In genomic region chr17:82266142-82266541, GRCh38 we compare ENCODE assay signal across 14 cellular contexts. TPM values are rescaled to one million over a fixed set of nuclear protein-coding genes. Genes with fewer than 3 reads are reported as not detected.
A peak's percentile ranks its signal among the peaks of the same experiment; 100 is the strongest.
DNase-seq lines count a peak whose midpoint lies in the region; ATAC-seq, FAIRE-seq and TF ChIP-seq lines count a peak whose summit lies in the region.
"Had no signal": no experiment of that assay in that cellular context is flagged by ENCODE, and none has a peak within 500 bp of the region (broad histone marks: within the 10 kb centered on the region; RNA-seq: fewer than 3 reads in every experiment).

No MANE protein-coding gene starts in this region.

- TF ChIP-seq EP300 in H1 (IDR thresholded peaks at IDR 0.05; ENCODE audit: borderline replicate concordance in 1 of 2, low read depth in 2 of 2, low read length in 2 of 2) = no peak

- no peak for FAIRE-seq in H1 (lab: Jason Lieb, UNC)

- TF ChIP-seq POLR2A in heart left ventricle (IDR thresholded peaks at IDR 0.05) = no peak
- TF ChIP-seq POLR2A in H1 (IDR thresholded peaks at IDR 0.05; ENCODE audit: control extremely low read depth in 1 of 2, low read depth in 2 of 2, low read length in 2 of 2) = no peak
- no peak for TF ChIP-seq POLR2A in uterus (IDR thresholded peaks at IDR 0.05)

- peak; percentile 33 for DNase-seq in Right ventricle myocardium inferior (ENCODE audit: missing footprints)
- DNase-seq in heart left ventricle = no peak
- DNase-seq in H1 (ENCODE audit: low read depth in 1 of 2, low spot score in 2 of 2) = no peak
- no peak for DNase-seq in neural progenitor cell (ENCODE audit: low spot score)
- no peak for DNase-seq in uterus
- DNase-seq in HUDEP-2 (lab: John Stamatoyannopoulos, UW; ENCODE audit: unreplicated experiment in 76 of 76) = no peak
- DNase-seq in effector CD8-positive, alpha-beta T cell (lab: John Stamatoyannopoulos, UW) = no peak
- no peak for DNase-seq in glomerular visceral epithelial cell (ENCODE audit: extremely low spot score)
- DNase-seq: dorsolateral prefrontal cortex, Karpas-422, T-helper 1 cell had no signal

- 87 to 93% (median 91%) methylated on average over 10 of the region's 10 CpGs for WGBS in heart left ventricle, 4 donors
- WGBS in H1 (ENCODE audit: extremely low coverage in 1 of 2, insufficient coverage in 1 of 2, insufficient read length in 1 of 2, insufficient replicate concordance in 2 of 2, low coverage in 1 of 2, low lambda C conversion rate in 2 of 2, missing lambda C conversion rate in 1 of 2), 2 experiments = 79% methylated on average over 10 of the region's 10 CpGs; no CpG with 5 or more reads in 1 of the 2 experiments

- H3K9ac ChIP-seq in H1 (replicated peaks in 1 of 4; ENCODE audit: extremely low read depth in 1 of 4, low read depth in 3 of 4, low read length in 3 of 4) = no peak overlapping the region
- H3K9ac ChIP-seq in neural progenitor cell = no peak overlapping the region

- no peak overlapping the region for H3K4ac ChIP-seq in H1 (replicated peaks; ENCODE audit: insufficient read length, low read depth, low read length)

- ATAC-seq in Right ventricle myocardium inferior (no peak), heart left ventricle (no peak)

- no peaks in the 10 kb centered on the region for H3K9me3 Mint-ChIP-seq in neural progenitor cell

- intact Hi-C loops in Right ventricle myocardium inferior (cut with DNase I) (no loop called here), heart left ventricle (cut with DNase I) (loop anchor here in 1 of 10 donors (2.0 kb wide), 1 partner anchor 23 kb away; no protein-coding TSS in a partner anchor), uterus (cut with DNase I; ENCODE audit: low total_unique reads) (no loop called here)

- peaks cover 28% of the 10 kb centered on the region for H3K4me1 Mint-ChIP-seq in neural progenitor cell

- H3K27ac ChIP-seq in heart left ventricle = peak overlapping the region in 6 of 12 donors; percentile 81 to 91 (median 86)
- no peak overlapping the region for H3K27ac ChIP-seq in H1 (ENCODE audit: low read depth, low read length)
- no peak overlapping the region for H3K27ac ChIP-seq in neural progenitor cell
- H3K27ac ChIP-seq in uterus = peak overlapping the region; percentile 73 to 77

- H3K79me1 ChIP-seq in H1 (ENCODE audit: low read depth, low read length) = peaks cover 36% of the 10 kb centered on the region

- no peak overlapping the region for H2BK12ac ChIP-seq in H1 (ENCODE audit: low read depth, low read length)

- POLR2A ChIA-PET in H1 (lab: Charles Lee; ENCODE audit: partially characterized antibody) = interaction anchor here (1.7 to 1.8 kb wide), 2 partner anchors 12 to 22 kb away, joined by 5 to 7 read pairs; no protein-coding TSS in a partner anchor

- H3K9me3 ChIP-seq in heart left ventricle (no peaks in the 10 kb centered on the region), H1 (ENCODE audit: insufficient read depth in 2 of 2, low read depth in 1 of 2, low read length in 1 of 2) (no peaks in the 10 kb centered on the region), neural progenitor cell (ENCODE audit: low read depth) (no peaks in the 10 kb centered on the region), uterus (no peaks in the 10 kb centered on the region)
- H3K9me3 ChIP-seq: left lung had no signal

- H4K20me1 ChIP-seq in H1 (replicated peaks in 1 of 2; ENCODE audit: control insufficient read depth in 1 of 2, insufficient read depth in 2 of 2, low read length in 2 of 2) (peaks cover 59 to 65% of the 10 kb centered on the region in 2 experiments), neural progenitor cell (ENCODE audit: low read depth) (peaks cover 95% of the 10 kb centered on the region)

- H3K27ac Mint-ChIP-seq in neural progenitor cell = no peak overlapping the region

- H3K4me1 ChIP-seq in heart left ventricle (peaks cover 8 to 59% (median 52%) of the 10 kb centered on the region in 12 donors), H1 (replicated peaks in 1 of 4; ENCODE audit: control insufficient read depth in 3 of 4, insufficient read depth in 4 of 4, low read length in 3 of 4) (peaks cover 0 to 14% (median 5%) of the 10 kb centered on the region in 4 experiments; a peak in 5 of 7 replicates), neural progenitor cell (peaks cover 6% of the 10 kb centered on the region), uterus (peaks cover 5 to 15% of the 10 kb centered on the region in 2 donors)

- no peak overlapping the region for H3K56ac ChIP-seq in H1 (replicated peaks; ENCODE audit: insufficient read length, low read depth, low read length)

- H4K5ac ChIP-seq in H1 (ENCODE audit: insufficient read length, low read depth, low read length) = no peak overlapping the region

- CTCF ChIA-PET in H1 (lab: Charles Lee; ENCODE audit: partially characterized antibody) = interaction anchor here (0.6 to 1.3 kb wide), 2 partner anchors 55 to 239 kb away, joined by 3 to 5 read pairs; no protein-coding TSS in a partner anchor

- TF ChIP-seq RAD21 in H1 (IDR thresholded peaks at IDR 0.05 in 1 of 2, conservative IDR thresholded peaks at IDR 0.05 in 1 of 2; ENCODE audit: low read depth in 2 of 2, low read length in 2 of 2) = no peak

- H3K23me2 ChIP-seq in H1 (ENCODE audit: low read depth, low read length) = no peaks in the 10 kb centered on the region

- H3K27me3 ChIP-seq in heart left ventricle (no peaks in the 10 kb centered on the region), H1 (replicated peaks in 1 of 4; ENCODE audit: control insufficient read depth in 3 of 4, extremely low read depth in 1 of 4, insufficient read depth in 3 of 4, low read length in 3 of 4) (no peaks in the 10 kb centered on the region), neural progenitor cell (no peaks in the 10 kb centered on the region), uterus (no peaks in the 10 kb centered on the region)
- H3K27me3 ChIP-seq: dorsolateral prefrontal cortex, left lung had no signal

- peaks cover 2% of the 10 kb centered on the region for H3K27me3 Mint-ChIP-seq in neural progenitor cell (ENCODE audit: insufficient read depth, low read depth)

- H4K91ac ChIP-seq in H1 (replicated peaks; ENCODE audit: insufficient read length, low read length) = no peak overlapping the region

- H2BK120ac ChIP-seq in H1 (replicated peaks; ENCODE audit: low read depth, low read length) = no peak overlapping the region

- 0 out of 2 replicates have a peak overlapping the region, but pooled peaks have one; percentile 18 for H4K8ac ChIP-seq in H1 (ENCODE audit: extremely low read depth, insufficient read depth, low read length)

- H2BK20ac ChIP-seq in H1 (ENCODE audit: low read length) = no peak overlapping the region

- peaks cover 41 to 94% of the 10 kb centered on the region in 2 experiments for H3K79me2 ChIP-seq in H1 (ENCODE audit: control insufficient read depth in 1 of 2, insufficient read depth in 2 of 2, low read length in 2 of 2)
- H3K79me2 ChIP-seq in neural progenitor cell (ENCODE audit: low read depth) = peaks cover 100% of the 10 kb centered on the region

- no peak overlapping the region for H3K14ac ChIP-seq in H1 (ENCODE audit: insufficient read length)

- no peak overlapping the region for H2BK5ac ChIP-seq in H1 (ENCODE audit: low read depth, low read length)

- no peak overlapping the region for H3K18ac ChIP-seq in H1 (ENCODE audit: extremely low read depth, low read length)

- H3K4me3 Mint-ChIP-seq in neural progenitor cell = peak overlapping the region; percentile 2

- peaks cover 6% of the 10 kb centered on the region for H3F3A ChIP-seq in neural progenitor cell (ENCODE audit: low read depth)

- H3K4me2 ChIP-seq in H1 (ENCODE audit: insufficient read depth in 1 of 2, low read depth in 2 of 2, low read length in 2 of 2) (no peak overlapping the region), neural progenitor cell (no peak overlapping the region)

- H2BK15ac ChIP-seq in H1 (ENCODE audit: low read length) = no peak overlapping the region

- H3K4me3 ChIP-seq in heart left ventricle (no peak overlapping the region), H1 (ENCODE audit: extremely low read depth in 1 of 4, insufficient read depth in 2 of 4, low read depth in 3 of 4, low read length in 4 of 4) (no peak overlapping the region), neural progenitor cell (no peak overlapping the region), uterus (no peak overlapping the region)
- H3K4me3 ChIP-seq: left lung had no signal

- H2AFZ ChIP-seq in H1 (ENCODE audit: low read length) (no peak overlapping the region), neural progenitor cell (replicated peaks) (no peak overlapping the region)

- H3K23ac ChIP-seq in H1 (ENCODE audit: insufficient read length) = no peak overlapping the region

- no peak overlapping the region for H2AK5ac ChIP-seq in H1 (ENCODE audit: low read depth, low read length)

- peaks cover 2 to 93% (median 58%) of the 10 kb centered on the region in 9 donors for H3K36me3 ChIP-seq in heart left ventricle
- peaks cover 21 to 66% (median 41%) of the 10 kb centered on the region in 4 experiments for H3K36me3 ChIP-seq in H1 (ENCODE audit: control insufficient read depth in 2 of 4, insufficient read depth in 4 of 4, low read length in 3 of 4)
- peaks cover 14% of the 10 kb centered on the region for H3K36me3 ChIP-seq in neural progenitor cell
- H3K36me3 ChIP-seq in uterus = no peaks in the 10 kb centered on the region

- peaks cover 54% of the 10 kb centered on the region for H3K36me3 Mint-ChIP-seq in neural progenitor cell

- TF ChIP-seq CTCF in heart left ventricle (IDR thresholded peaks at IDR 0.05) = no peak
- no peak for TF ChIP-seq CTCF in H1 (IDR thresholded peaks at IDR 0.05; ENCODE audit: control extremely low read depth in 1 of 3, insufficient read depth in 1 of 3, low read depth in 1 of 3, low read length in 3 of 3)
- no peak for TF ChIP-seq CTCF in neural progenitor cell (IDR thresholded peaks at IDR 0.05)
- TF ChIP-seq CTCF in uterus (IDR thresholded peaks at IDR 0.05) = no peak

RNA-seq across cellular contexts. Expression of gene CSNK1D, which starts 7.4 kb away (rescaled TPM):
- total RNA-seq in Right ventricle myocardium inferior (62.6 TPM), heart left ventricle (10 to 100 TPM; 38.4 to 83.9 (median 66.1) TPM), neural progenitor cell (ENCODE audit: low replicate concordance) (41.5 and 60.7 TPM in 2 replicates), uterus (100 to 1,000 TPM in 1 of 4 donors, 10 to 100 TPM in 3; 16.5 to 173 (median 44.6) TPM)
- polyA plus RNA-seq in heart left ventricle (10 to 100 TPM; 47.5 to 88.1 TPM), H1 (2011; rRNA removed) (73.5 and 114 TPM in 2 replicates)
- total RNA-seq in H1 (2021; fragmentation: NEBNext Ultra II Directional; extraction: Animal tissue kit (Norgen Biotek cat#: 25700)) = 103 and 107 TPM in 2 replicates
- 90.3 TPM for polyA plus RNA-seq in H1 (2011; cell fraction: cytosol; rRNA removed)
- polyA plus RNA-seq in H1 (2011; cell fraction: nucleus; rRNA removed) = 219 TPM
- polyA plus RNA-seq in H1 (2012, experiment 1 of 2) = 88.4 to 98.7 TPM (median 95.5 TPM) in 4 replicates
- polyA plus RNA-seq in H1 (2012, experiment 2 of 2) = 70.5 TPM
- 70.2 TPM for polyA plus RNA-seq in H1 (2013, experiment 1 of 2)
- polyA plus RNA-seq in H1 (2013, experiment 2 of 2) = 70.1 TPM
- polyA minus RNA-seq in H1 (2011; rRNA and poly(A)+ RNA removed) = 71.2 and 71.6 TPM in 2 replicates
- polyA minus RNA-seq in H1 (2011; cell fraction: cytosol; rRNA and poly(A)+ RNA removed) = 31.2 TPM
- polyA minus RNA-seq in H1 (2011; cell fraction: nucleus; rRNA and poly(A)+ RNA removed) = 60.9 TPM

RNA-seq across cellular contexts. Expression of gene SLC16A3, which starts 37.3 kb away (rescaled TPM):
- total RNA-seq in Right ventricle myocardium inferior (10.4 TPM), heart left ventricle (10 to 100 TPM in 5 of 9 donors, 1 to 10 TPM in 4; 6.5 to 56.0 (median 12.9) TPM), neural progenitor cell (ENCODE audit: low replicate concordance) (21.0 and 82.9 TPM in 2 replicates), uterus (10 to 100 TPM in 2 of 4 donors, 1 to 10 TPM in 2; 1.5 to 28.6 (median 12.2) TPM)
- polyA plus RNA-seq in heart left ventricle (10 to 100 TPM in 1 of 2 donors, 1 to 10 TPM in 1; 8.3 to 33.9 TPM), H1 (2011; rRNA removed) (8.7 and 12.2 TPM in 2 replicates)
- total RNA-seq in H1 (2021; fragmentation: NEBNext Ultra II Directional; extraction: Animal tissue kit (Norgen Biotek cat#: 25700)) = 3.6 and 3.8 TPM in 2 replicates
- polyA plus RNA-seq in H1 (2011; cell fraction: cytosol; rRNA removed) = 10.9 TPM
- polyA plus RNA-seq in H1 (2011; cell fraction: nucleus; rRNA removed) = 11.1 TPM
- 4.4 to 12.8 TPM (median 9.7 TPM) in 4 replicates for polyA plus RNA-seq in H1 (2012, experiment 1 of 2)
- polyA plus RNA-seq in H1 (2012, experiment 2 of 2) = 4.5 TPM
- polyA plus RNA-seq in H1 (2013, experiment 1 of 2) = 15.4 TPM
- 12.6 TPM for polyA plus RNA-seq in H1 (2013, experiment 2 of 2)
- polyA minus RNA-seq in H1 (2011; rRNA and poly(A)+ RNA removed) = 5.7 and 10.2 TPM in 2 replicates
- polyA minus RNA-seq in H1 (2011; cell fraction: cytosol; rRNA and poly(A)+ RNA removed) = 18.5 TPM
- polyA minus RNA-seq in H1 (2011; cell fraction: nucleus; rRNA and poly(A)+ RNA removed) = 9.7 TPM

RNA-seq across cellular contexts. Expression of gene CD7, which starts 51.3 kb away (rescaled TPM):
- total RNA-seq in Right ventricle myocardium inferior = 0.73 TPM
- total RNA-seq in heart left ventricle = 1 to 10 TPM in 2 of 9 donors, under 1 TPM in 5, not detected in 2; 0.21 to 8.6 (median 0.42) TPM
- polyA plus RNA-seq in heart left ventricle = under 1 TPM; 0.23 to 0.53 TPM
- 0.86 and 1.3 TPM in 2 replicates for total RNA-seq in H1 (2021; fragmentation: NEBNext Ultra II Directional; extraction: Animal tissue kit (Norgen Biotek cat#: 25700))
- polyA plus RNA-seq in H1 (2011; rRNA removed) = 0.83 and 1.8 TPM in 2 replicates
- 0.90 TPM for polyA plus RNA-seq in H1 (2011; cell fraction: cytosol; rRNA removed)
- polyA plus RNA-seq in H1 (2011; cell fraction: nucleus; rRNA removed) = 1.3 TPM
- polyA plus RNA-seq in H1 (2012, experiment 1 of 2) = 0.37 to 2.0 TPM (median 1.2 TPM) in 4 replicates
- polyA plus RNA-seq in H1 (2012, experiment 2 of 2) = 0.37 TPM
- 1.7 TPM for polyA plus RNA-seq in H1 (2013, experiment 1 of 2)
- polyA plus RNA-seq in H1 (2013, experiment 2 of 2) = 1.9 TPM
- 0.12 TPM in 1 of 2 replicates, not detected in the other for polyA minus RNA-seq in H1 (2011; rRNA and poly(A)+ RNA removed)
- not detected for polyA minus RNA-seq in H1 (2011; cell fraction: cytosol; rRNA and poly(A)+ RNA removed)
- 0.50 TPM for polyA minus RNA-seq in H1 (2011; cell fraction: nucleus; rRNA and poly(A)+ RNA removed)
- 0.62 TPM in 1 of 2 replicates, not detected in the other for total RNA-seq in neural progenitor cell (ENCODE audit: low replicate concordance)
- 1 to 10 TPM in 2 of 4 donors, not detected in 2; 2.1 to 4.1 TPM for total RNA-seq in uterus
- total RNA-seq: glomerular endothelial cell, renal cortical epithelial cell had no signal

RNA-seq across cellular contexts. Expression of gene CCDC57, which starts 53.5 kb away (rescaled TPM):
- total RNA-seq in Right ventricle myocardium inferior (7.9 TPM), heart left ventricle (10 to 100 TPM in 5 of 9 donors, 1 to 10 TPM in 4; 4.3 to 17.6 (median 10.7) TPM), neural progenitor cell (ENCODE audit: low replicate concordance) (15.0 and 29.8 TPM in 2 replicates), uterus (10 to 100 TPM in 2 of 4 donors, 1 to 10 TPM in 2; 4.4 to 88.2 (median 17.6) TPM)
- polyA plus RNA-seq in heart left ventricle (1 to 10 TPM; 8.7 to 9.5 TPM), H1 (2011; rRNA removed) (8.4 and 10.1 TPM in 2 replicates)
- total RNA-seq in H1 (2021; fragmentation: NEBNext Ultra II Directional; extraction: Animal tissue kit (Norgen Biotek cat#: 25700)) = 12.6 and 12.9 TPM in 2 replicates
- polyA plus RNA-seq in H1 (2011; cell fraction: cytosol; rRNA removed) = 8.7 TPM
- polyA plus RNA-seq in H1 (2011; cell fraction: nucleus; rRNA removed) = 44.1 TPM
- 10.7 to 12.8 TPM (median 12.1 TPM) in 4 replicates for polyA plus RNA-seq in H1 (2012, experiment 1 of 2)
- 6.4 TPM for polyA plus RNA-seq in H1 (2012, experiment 2 of 2)
- 9.8 TPM for polyA plus RNA-seq in H1 (2013, experiment 1 of 2)
- 7.5 TPM for polyA plus RNA-seq in H1 (2013, experiment 2 of 2)
- polyA minus RNA-seq in H1 (2011; rRNA and poly(A)+ RNA removed) = 7.7 and 10.1 TPM in 2 replicates
- polyA minus RNA-seq in H1 (2011; cell fraction: cytosol; rRNA and poly(A)+ RNA removed) = 8.0 TPM
- 20.7 TPM for polyA minus RNA-seq in H1 (2011; cell fraction: nucleus; rRNA and poly(A)+ RNA removed)

Comparison
In these comparisons a context has a peak if more than half of its experiments do, and no peak if none do; other contexts are left out.
1. H3K27ac ChIP-seq: peak in uterus (2 of 2); none in H1 (single experiment) and neural progenitor cell (single experiment).